Comparison of ENCODE assay signal across 26 cellular contexts in the genomic region with DNA sequence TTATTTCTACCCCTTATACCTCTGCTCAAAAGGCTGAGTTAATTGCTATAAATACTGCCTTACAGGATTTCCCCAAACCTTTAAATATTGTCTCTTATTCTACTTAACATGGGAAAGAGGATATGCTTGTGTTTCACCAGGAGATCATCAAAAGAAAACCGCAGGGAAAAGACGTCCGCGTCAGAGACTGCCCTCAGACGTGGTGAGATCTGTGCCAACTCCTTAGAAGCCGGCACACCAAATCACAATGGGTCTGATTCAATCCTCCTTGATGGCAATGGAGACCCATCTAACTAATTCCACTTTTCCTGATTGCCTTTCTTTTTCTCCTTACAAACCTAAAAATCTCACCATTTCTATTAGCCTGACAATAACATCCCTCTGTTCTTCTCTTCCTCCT.
"Had no signal": no experiment of that assay in that cellular context is flagged by ENCODE, and none has a peak within 500 bp of the region (broad histone marks: within the 10 kb centered on the region; RNA-seq: fewer than 3 reads in every experiment).

No MANE protein-coding gene starts in this region.

- H3K9me3 ChIP-seq: pancreas, tibial artery had no signal

- ATAC-seq: activated CD4-positive, CD25-positive, alpha-beta regulatory T cell treated with anti-CD3 and anti-CD28 coated beads, Interleukin-2, amount 50 U/mL, for 24 hours; activated naive CD8-positive, alpha-beta T cell treated with anti-CD3 and anti-CD28 coated beads, Interleukin-2, amount 50 U/mL, for 24 hours; effector memory CD8-positive, alpha-beta T cell; left cardiac atrium; mucosa of descending colon; pancreas; T-cell had no signal

- H3K4me3 ChIP-seq: cardiac muscle cell, esophagus squamous epithelium, mucosa of descending colon, pancreas, tibial artery had no signal

- H3K36me3 ChIP-seq: cardiac muscle cell, pancreas had no signal

- H3K4me1 ChIP-seq: pancreas had no signal

- H3K27ac ChIP-seq: cardiac muscle cell, esophagus squamous epithelium, pancreas, tibial artery had no signal

- DNase-seq: activated CD8-positive, alpha-beta memory T cell treated with anti-CD3 and anti-CD28 coated beads for 24 hours; activated CD8-positive, alpha-beta memory T cell treated with anti-CD3 and anti-CD28 coated beads, Interleukin-2, amount 50 U/mL, for 48 hours; activated effector memory CD4-positive, alpha-beta T cell treated with Interleukin-2 at 50 U/mL for 16 hours; activated naive CD4-positive, alpha-beta T cell treated with anti-CD3 and anti-CD28 coated beads, Interleukin-2, amount 10 ng/mL, durations not matched to agents 7 days and 5 days; activated naive CD8-positive, alpha-beta T cell treated with anti-CD3 and anti-CD28 coated beads, Interleukin-2, amount 50 U/mL, for 24 hours; activated T-cell treated with anti-CD3 and anti-CD28 coated beads, Interleukin-2, amount 50 U/mL, for 48 hours; aorta; dermis blood vessel endothelial cell; effector memory CD8-positive, alpha-beta T cell; esophagus squamous epithelium; foreskin fibroblast; hippocampal formation; left cardiac atrium; mesenchymal stem cell; mucosa of descending colon; naive B cell; pancreas; retina; stimulated activated CD4-positive, alpha-beta T cell treated with anti-CD3 and anti-CD28 coated beads, Interleukin-12 subunit alpha, Interleukin-12 subunit beta, amount 100 ng/mL, for 4 hours; stimulated activated CD4-positive, alpha-beta T cell treated with anti-CD3 and anti-CD28 coated beads, Interleukin-1b, Interleukin-23, amount 100 ng/mL, for 48 hours; stimulated activated CD8-positive, alpha-beta memory T cell treated with anti-CD3 and anti-CD28 coated beads, Interleukin-4, amount 100 ng/mL, for 48 hours; stimulated activated naive CD4-positive, alpha-beta T cell treated with Interleukin-2 at 50 U/mL for 16 hours; T-cell; tibial artery had no signal

- H3K27me3 ChIP-seq: cardiac muscle cell, esophagus squamous epithelium, pancreas, tibial artery had no signal
